ENCODE assay signal across 1 cellular context in the genomic region with DNA sequence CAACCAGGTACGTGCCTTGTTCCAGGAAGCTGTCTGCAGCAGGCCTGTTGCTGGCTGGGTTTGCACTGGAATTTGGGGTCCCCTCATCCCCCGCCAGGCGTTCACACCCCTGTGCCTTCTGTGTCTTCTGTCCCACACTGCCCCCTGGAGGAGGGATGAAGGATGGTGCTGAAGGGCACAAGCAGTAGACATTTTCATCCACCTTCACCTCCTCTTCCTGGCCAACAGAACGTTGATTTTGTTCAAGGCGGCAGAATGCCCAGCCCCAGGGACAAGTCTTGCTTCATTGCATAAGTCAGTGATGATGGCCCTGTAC.
TF ChIP-seq lines count a peak whose summit lies in the region.

No MANE protein-coding gene starts in this region.

TF ChIP-seq in GM12878, 131 proteins besides CTCF, POLR2A, EP300 and RAD21 (continued from another document):
- TF ChIP-seq PKNOX1 (IDR thresholded peaks at IDR 0.05) (no peak), YBX1 (IDR thresholded peaks at IDR 0.05) (no peak), ATF3 (IDR thresholded peaks at IDR 0.05; ENCODE audit: borderline replicate concordance, extremely low read depth, low read depth, low read length) (no peak), TAF1 (IDR thresholded peaks at IDR 0.05; ENCODE audit: borderline replicate concordance, low read depth, low read length) (no peak), CHD2 (IDR thresholded peaks at IDR 0.05; ENCODE audit: borderline replicate concordance, low read depth, low read length) (no peak), EGR1 (IDR thresholded peaks at IDR 0.05; ENCODE audit: borderline replicate concordance in 1 of 2, low read depth in 2 of 2, low read length in 2 of 2) (no peak)
- TF ChIP-seq, protein P1, sequence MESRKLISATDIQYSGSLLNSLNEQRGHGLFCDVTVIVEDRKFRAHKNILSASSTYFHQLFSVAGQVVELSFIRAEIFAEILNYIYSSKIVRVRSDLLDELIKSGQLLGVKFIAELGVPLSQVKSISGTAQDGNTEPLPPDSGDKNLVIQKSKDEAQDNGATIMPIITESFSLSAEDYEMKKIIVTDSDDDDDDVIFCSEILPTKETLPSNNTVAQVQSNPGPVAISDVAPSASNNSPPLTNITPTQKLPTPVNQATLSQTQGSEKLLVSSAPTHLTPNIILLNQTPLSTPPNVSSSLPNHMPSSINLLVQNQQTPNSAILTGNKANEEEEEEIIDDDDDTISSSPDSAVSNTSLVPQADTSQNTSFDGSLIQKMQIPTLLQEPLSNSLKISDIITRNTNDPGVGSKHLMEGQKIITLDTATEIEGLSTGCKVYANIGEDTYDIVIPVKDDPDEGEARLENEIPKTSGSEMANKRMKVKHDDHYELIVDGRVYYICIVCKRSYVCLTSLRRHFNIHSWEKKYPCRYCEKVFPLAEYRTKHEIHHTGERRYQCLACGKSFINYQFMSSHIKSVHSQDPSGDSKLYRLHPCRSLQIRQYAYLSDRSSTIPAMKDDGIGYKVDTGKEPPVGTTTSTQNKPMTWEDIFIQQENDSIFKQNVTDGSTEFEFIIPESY (IDR thresholded peaks at IDR 0.05): no peak
